Comparison of ENCODE assay signal across 9 cellular contexts in genomic region chrX:7798327-7798726, GRCh38. TPM values are rescaled to one million over a fixed set of nuclear protein-coding genes. Genes with fewer than 3 reads are reported as not detected.
"Had no signal": no experiment of that assay in that cellular context is flagged by ENCODE, and none has a peak within 500 bp of the region (broad histone marks: within the 10 kb centered on the region; RNA-seq: fewer than 3 reads in every experiment).

No MANE protein-coding gene starts in this region.

- H3K4me2 ChIP-seq: KMS-11 had no signal

- H3K27ac ChIP-seq: GM23248, KMS-11 had no signal

- H3K9ac ChIP-seq: GM23248, KMS-11 had no signal

- DNase-seq: GM23248, GOT3, H9, HCEC 1CT, KBM-7 had no signal

- FAIRE-seq: H54, HTR-8/SVneo had no signal

- H2AFZ ChIP-seq: GM23248 had no signal

- H3K4me3 ChIP-seq: GM23248 had no signal

RNA-seq across cellular contexts. Expression of gene VCX, which starts 44.6 kb away (rescaled TPM):
- total RNA-seq: GM23248, H9, HT-29 had no signal
- polyA plus RNA-seq: GM23248 had no signal
